Comparison of ENCODE assay signal across 9 cellular contexts in the genomic region with DNA sequence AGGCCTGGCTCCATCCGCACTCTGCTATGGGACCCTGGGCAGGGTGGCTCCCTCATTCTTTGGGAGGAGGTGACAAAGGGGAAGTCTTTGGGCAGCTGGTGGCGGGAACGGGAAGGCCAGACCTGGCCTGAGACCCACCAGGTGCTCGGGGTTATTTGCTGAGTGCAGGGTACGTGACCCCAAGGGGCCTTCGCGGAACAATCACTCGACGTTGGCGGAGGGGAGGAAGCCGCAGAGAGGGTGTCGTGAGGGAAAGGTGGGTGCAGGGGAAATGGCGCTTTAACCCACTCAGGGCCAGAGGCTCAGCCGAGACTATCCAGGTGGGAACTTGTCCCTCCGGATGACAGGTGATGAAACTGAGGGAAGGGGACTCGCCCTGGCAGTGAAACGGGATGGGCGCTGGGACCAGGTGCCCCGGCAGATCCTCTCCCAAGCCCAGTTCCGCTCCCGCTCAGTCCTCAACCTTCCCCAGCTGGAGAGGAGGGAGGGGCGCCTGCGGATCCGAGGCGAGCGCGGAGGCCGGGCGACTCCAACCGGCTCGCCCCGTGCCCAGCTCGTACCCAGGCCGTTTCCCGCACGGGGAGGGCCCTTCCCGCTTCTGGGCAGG. TPM values are rescaled to one million over a fixed set of nuclear protein-coding genes. Genes with fewer than 3 reads are reported as not detected.
A peak's percentile ranks its signal among the peaks of the same experiment; 100 is the strongest.
DNase-seq lines count a peak whose midpoint lies in the region; ATAC-seq and TF ChIP-seq lines count a peak whose summit lies in the region.
"Had no signal": no experiment of that assay in that cellular context is flagged by ENCODE, and none has a peak within 500 bp of the region (broad histone marks: within the 10 kb centered on the region; RNA-seq: fewer than 3 reads in every experiment).

No MANE protein-coding gene starts in this region.

- no peaks in the 10 kb centered on the region for H3K9me3 ChIP-seq in suprapubic skin

- no peak for TF ChIP-seq POLR2A in suprapubic skin (IDR thresholded peaks at IDR 0.05)

- peaks cover 64% of the 10 kb centered on the region for H3K27me3 Mint-ChIP-seq in activated naive CD8-positive, alpha-beta T cell treated with anti-CD3 and anti-CD28 coated beads, Interleukin-2, amount 50 U/mL, for 24 hours
- H3K27me3 Mint-ChIP-seq in immature natural killer cell (ENCODE audit: low read depth in 3 of 3): peaks cover 9 to 25% (median 10%) of the 10 kb centered on the region in 3 donors

- H3K36me3 Mint-ChIP-seq in activated naive CD8-positive, alpha-beta T cell treated with anti-CD3 and anti-CD28 coated beads, Interleukin-2, amount 50 U/mL, for 24 hours (ENCODE audit: low read depth): no peaks in the 10 kb centered on the region
- H3K36me3 Mint-ChIP-seq in immature natural killer cell: peaks cover 0 to 6% (median 0%) of the 10 kb centered on the region in 3 donors

- peak overlapping the region; percentile 88 for H3K27ac ChIP-seq in suprapubic skin
- H3K27ac ChIP-seq: C4-2B had no signal

- H3K9me3 Mint-ChIP-seq in activated naive CD8-positive, alpha-beta T cell treated with anti-CD3 and anti-CD28 coated beads, Interleukin-2, amount 50 U/mL, for 24 hours: no peaks in the 10 kb centered on the region
- no peaks in the 10 kb centered on the region for H3K9me3 Mint-ChIP-seq in immature natural killer cell

- no peaks in the 10 kb centered on the region for H3K36me3 ChIP-seq in suprapubic skin

- 22% methylated on average over 14 of the region's 37 CpGs for whole genome bisulfite sequencing in suprapubic skin

- no peak for ATAC-seq in activated naive CD8-positive, alpha-beta T cell treated with anti-CD3 and anti-CD28 coated beads, Interleukin-2, amount 50 U/mL, for 24 hours

- peaks cover 19% of the 10 kb centered on the region for H3K27me3 ChIP-seq in suprapubic skin

- peaks cover 36% of the 10 kb centered on the region for H3K4me1 ChIP-seq in suprapubic skin

- H3K4me3 ChIP-seq in suprapubic skin: peak overlapping the region; percentile 61

- no peak overlapping the region for H3K27ac Mint-ChIP-seq in activated naive CD8-positive, alpha-beta T cell treated with anti-CD3 and anti-CD28 coated beads, Interleukin-2, amount 50 U/mL, for 24 hours
- H3K27ac Mint-ChIP-seq in immature natural killer cell: no peak overlapping the region

- H3K4me3 Mint-ChIP-seq in activated naive CD8-positive, alpha-beta T cell treated with anti-CD3 and anti-CD28 coated beads, Interleukin-2, amount 50 U/mL, for 24 hours: peak overlapping the region; percentile 45
- peak overlapping the region; percentile 48 to 73 (median 64) for H3K4me3 Mint-ChIP-seq in immature natural killer cell

- peaks cover 16% of the 10 kb centered on the region for H3K4me1 Mint-ChIP-seq in activated naive CD8-positive, alpha-beta T cell treated with anti-CD3 and anti-CD28 coated beads, Interleukin-2, amount 50 U/mL, for 24 hours
- H3K4me1 Mint-ChIP-seq in immature natural killer cell: peaks cover 8 to 23% of the 10 kb centered on the region in 2 donors

- no peak for TF ChIP-seq EP300 in suprapubic skin (IDR thresholded peaks at IDR 0.05)

- TF ChIP-seq CTCF in suprapubic skin (IDR thresholded peaks at IDR 0.05): no peak

- DNase-seq in NCI-H146 (lab: John Stamatoyannopoulos, UW): peak; percentile 13
- DNase-seq in NCI-H146 treated with DMSO at 0.1 percent for 48 hours (lab: John Stamatoyannopoulos, UW; ENCODE audit: unreplicated experiment): no peak
- DNase-seq in activated naive CD8-positive, alpha-beta T cell treated with anti-CD3 and anti-CD28 coated beads, Interleukin-2, amount 50 U/mL, for 24 hours: no peak
- DNase-seq in immature natural killer cell: no peak
- no peak for DNase-seq in suprapubic skin (ENCODE audit: low spot score in 2 of 2)
- no peak for DNase-seq in NCI-H82 (lab: John Stamatoyannopoulos, UW)
- DNase-seq in SHP77 treated with DMSO at 0.1 percent for 48 hours (lab: John Stamatoyannopoulos, UW): no peak
- DNase-seq in OCI-M2 (lab: John Stamatoyannopoulos, UW; ENCODE audit: unreplicated experiment): no peak

RNA-seq across cellular contexts. Expression of gene A4GALT, which starts 0.9 kb away (rescaled TPM):
- 1 to 10 TPM in 1 of 3 donors, under 1 TPM in 1, not detected in 1; 0.38 to 1.1 TPM for polyA plus RNA-seq in immature natural killer cell
- total RNA-seq in suprapubic skin: 10 to 100 TPM in 2 of 4 donors, 1 to 10 TPM in 2; 6.7 to 11.6 (median 8.8) TPM
